Comparison of ENCODE assay signal across 9 cellular contexts in genomic region chr7:74372511-74373111, GRCh38.
A peak's percentile ranks its signal among the peaks of the same experiment; 100 is the strongest.
DNase-seq lines count a peak whose midpoint lies in the region; ATAC-seq and TF ChIP-seq lines count a peak whose summit lies in the region.
"Had no signal": no experiment of that assay in that cellular context is flagged by ENCODE, and none has a peak within 500 bp of the region (broad histone marks: within the 10 kb centered on the region; RNA-seq: fewer than 3 reads in every experiment).

No MANE protein-coding gene starts in this region.

- H3K4me3 Mint-ChIP-seq in WTC11 (peak overlapping the region; percentile 69), nephron progenitor cell (peak overlapping the region; percentile 66)
- no peak overlapping the region for H3K4me3 Mint-ChIP-seq in activated T-helper 2 cell treated with anti-CD3 and anti-CD28 coated beads, Interferon-gamma antibody, Interleukin-2, Interleukin-4, amounts not matched to agents 10 μg/mL and 5 μg/mL and 100 μg/mL, durations not matched to agents 14 hours and 24 hours and 36 hours (ENCODE audit: low read depth)
- H3K4me3 Mint-ChIP-seq in activated CD4-positive, alpha-beta memory T cell treated with anti-CD3 and anti-CD28 coated beads for 36 hours: no peak overlapping the region
- H3K4me3 Mint-ChIP-seq: activated CD8-positive, alpha-beta T cell treated with anti-CD3 and anti-CD28 coated beads, Interleukin-2, amount 10 ng/mL, durations not matched to agents 7 days and 5 days had no signal

- no peak for TF ChIP-seq CTCF in 22Rv1 (IDR thresholded peaks at IDR 0.05)
- TF ChIP-seq CTCF in WTC11 (IDR thresholded peaks at IDR 0.05): no peak
- TF ChIP-seq CTCF in nephron progenitor cell (IDR thresholded peaks at IDR 0.05): no peak

- POLR2A ChIA-PET in WTC11 (lab: Charles Lee): interaction anchor here (0.6 to 1.2 kb wide), 2 partner anchors 35 to 152 kb away, joined by 3 read pairs; no protein-coding TSS in a partner anchor
- POLR2A ChIA-PET in activated CD4-positive, alpha-beta memory T cell treated with anti-CD3 and anti-CD28 coated beads for 36 hours (lab: Charles Lee): no interaction called here

- peak overlapping the region; percentile 98 for H3K27ac ChIP-seq in 22Rv1

- ATAC-seq in WTC11 (peak; percentile 23), left ventricle myocardium superior (peak; percentile 65), HG02763 (IDR thresholded peaks at IDR 0.05; ENCODE audit: unreplicated experiment) (no peak), HG03159 (IDR thresholded peaks at IDR 0.05; ENCODE audit: unreplicated experiment) (no peak)
- ATAC-seq: activated CD8-positive, alpha-beta T cell treated with anti-CD3 and anti-CD28 coated beads, Interleukin-2, amount 10 ng/mL, durations not matched to agents 7 days and 5 days had no signal

- H3K36me3 Mint-ChIP-seq in WTC11 (peaks cover 13% of the 10 kb centered on the region), nephron progenitor cell (ENCODE audit: low read depth) (peaks cover 33% of the 10 kb centered on the region)
- H3K36me3 Mint-ChIP-seq in activated T-helper 2 cell treated with anti-CD3 and anti-CD28 coated beads, Interferon-gamma antibody, Interleukin-2, Interleukin-4, amounts not matched to agents 10 μg/mL and 5 μg/mL and 100 μg/mL, durations not matched to agents 14 hours and 24 hours and 36 hours (ENCODE audit: low read depth): no peaks in the 10 kb centered on the region
- no peaks in the 10 kb centered on the region for H3K36me3 Mint-ChIP-seq in activated CD4-positive, alpha-beta memory T cell treated with anti-CD3 and anti-CD28 coated beads for 36 hours

- DNase-seq in WTC11 (ENCODE audit: low spot score) (peak; percentile 48), left ventricle myocardium superior (peak; percentile 67), nephron progenitor cell (peak; percentile 39)
- no peak for DNase-seq in activated T-helper 2 cell treated with anti-CD3 and anti-CD28 coated beads, Interferon-gamma antibody, Interleukin-2, Interleukin-4, amounts not matched to agents 10 μg/mL and 5 μg/mL and 100 μg/mL, durations not matched to agents 14 hours and 24 hours and 36 hours (ENCODE audit: low spot score)
- DNase-seq in activated CD4-positive, alpha-beta memory T cell treated with anti-CD3 and anti-CD28 coated beads for 36 hours: no peak
- DNase-seq: activated CD8-positive, alpha-beta T cell treated with anti-CD3 and anti-CD28 coated beads, Interleukin-2, amount 10 ng/mL, durations not matched to agents 7 days and 5 days had no signal

- H3K4me1 Mint-ChIP-seq in WTC11 (peaks cover 27% of the 10 kb centered on the region), nephron progenitor cell (peaks cover 58% of the 10 kb centered on the region)
- no peaks in the 10 kb centered on the region for H3K4me1 Mint-ChIP-seq in activated T-helper 2 cell treated with anti-CD3 and anti-CD28 coated beads, Interferon-gamma antibody, Interleukin-2, Interleukin-4, amounts not matched to agents 10 μg/mL and 5 μg/mL and 100 μg/mL, durations not matched to agents 14 hours and 24 hours and 36 hours (ENCODE audit: low read depth)
- H3K4me1 Mint-ChIP-seq in activated CD4-positive, alpha-beta memory T cell treated with anti-CD3 and anti-CD28 coated beads for 36 hours (ENCODE audit: low read depth): peaks cover 2% of the 10 kb centered on the region

- H3K27ac Mint-ChIP-seq in WTC11 (no peak overlapping the region), nephron progenitor cell (no peak overlapping the region)
- no peak overlapping the region for H3K27ac Mint-ChIP-seq in activated T-helper 2 cell treated with anti-CD3 and anti-CD28 coated beads, Interferon-gamma antibody, Interleukin-2, Interleukin-4, amounts not matched to agents 10 μg/mL and 5 μg/mL and 100 μg/mL, durations not matched to agents 14 hours and 24 hours and 36 hours
- no peak overlapping the region for H3K27ac Mint-ChIP-seq in activated CD4-positive, alpha-beta memory T cell treated with anti-CD3 and anti-CD28 coated beads for 36 hours
- H3K27ac Mint-ChIP-seq: activated CD8-positive, alpha-beta T cell treated with anti-CD3 and anti-CD28 coated beads, Interleukin-2, amount 10 ng/mL, durations not matched to agents 7 days and 5 days had no signal

- intact Hi-C loops in left ventricle myocardium superior (cut with micrococcal nuclease): no loop called here
- intact Hi-C loops in activated T-helper 2 cell treated with anti-CD3 and anti-CD28 coated beads, Interferon-gamma antibody, Interleukin-2, Interleukin-4, amounts not matched to agents 10 μg/mL and 5 μg/mL and 100 μg/mL, durations not matched to agents 14 hours and 24 hours and 36 hours (cut with micrococcal nuclease): no loop called here
- intact Hi-C loops in activated CD4-positive, alpha-beta memory T cell treated with anti-CD3 and anti-CD28 coated beads for 36 hours (cut with micrococcal nuclease): no loop called here

- H3K9me3 Mint-ChIP-seq in WTC11 (no peaks in the 10 kb centered on the region), nephron progenitor cell (no peaks in the 10 kb centered on the region)
- H3K9me3 Mint-ChIP-seq in activated T-helper 2 cell treated with anti-CD3 and anti-CD28 coated beads, Interferon-gamma antibody, Interleukin-2, Interleukin-4, amounts not matched to agents 10 μg/mL and 5 μg/mL and 100 μg/mL, durations not matched to agents 14 hours and 24 hours and 36 hours: no peaks in the 10 kb centered on the region
- H3K9me3 Mint-ChIP-seq in activated CD4-positive, alpha-beta memory T cell treated with anti-CD3 and anti-CD28 coated beads for 36 hours: no peaks in the 10 kb centered on the region

- CTCF ChIA-PET in WTC11 (lab: Charles Lee): interaction anchor here (0.6 to 3.3 kb wide), 6 partner anchors 28 to 170 kb away, joined by 3 to 14 read pairs (median 4); no protein-coding TSS in a partner anchor
- CTCF ChIA-PET in activated CD4-positive, alpha-beta memory T cell treated with anti-CD3 and anti-CD28 coated beads for 36 hours (lab: Charles Lee): no interaction called here

- H3K27me3 Mint-ChIP-seq in WTC11 (ENCODE audit: low read depth): no peaks in the 10 kb centered on the region
- no peaks in the 10 kb centered on the region for H3K27me3 Mint-ChIP-seq in nephron progenitor cell (ENCODE audit: low read depth, poor library complexity)
- no peaks in the 10 kb centered on the region for H3K27me3 Mint-ChIP-seq in activated T-helper 2 cell treated with anti-CD3 and anti-CD28 coated beads, Interferon-gamma antibody, Interleukin-2, Interleukin-4, amounts not matched to agents 10 μg/mL and 5 μg/mL and 100 μg/mL, durations not matched to agents 14 hours and 24 hours and 36 hours (ENCODE audit: low read depth)
- H3K27me3 Mint-ChIP-seq in activated CD4-positive, alpha-beta memory T cell treated with anti-CD3 and anti-CD28 coated beads for 36 hours: no peaks in the 10 kb centered on the region

TF ChIP-seq in WTC11, 78 proteins besides CTCF, POLR2A, EP300 and RAD21 (continues in another document):
- TF ChIP-seq MXD4 (CRISPR knock-in tag; IDR thresholded peaks at IDR 0.05; ENCODE audit: borderline replicate concordance) (no peak), TCF7 (CRISPR knock-in tag; IDR thresholded peaks at IDR 0.05; ENCODE audit: low read depth) (no peak), RELA (CRISPR knock-in tag; IDR thresholded peaks at IDR 0.05; ENCODE audit: borderline replicate concordance) (no peak), GABPB1 (CRISPR knock-in tag; IDR thresholded peaks at IDR 0.05) (no peak), NR1H2 (CRISPR knock-in tag; IDR thresholded peaks at IDR 0.05) (no peak), RORB (CRISPR knock-in tag; IDR thresholded peaks at IDR 0.05) (no peak), ZNF232 (CRISPR knock-in tag; IDR thresholded peaks at IDR 0.05) (no peak), ZBTB43 (CRISPR knock-in tag; IDR thresholded peaks at IDR 0.05) (no peak), USF2 (CRISPR knock-in tag; IDR thresholded peaks at IDR 0.05) (no peak), ATF1 (CRISPR knock-in tag; IDR thresholded peaks at IDR 0.05) (no peak), SP1 (CRISPR knock-in tag; conservative IDR thresholded peaks at IDR 0.05) (no peak)

Comparison
In these comparisons a context has a peak if more than half of its experiments do, and no peak if none do; other contexts are left out.
1. ATAC-seq: peak in WTC11 (single experiment) and left ventricle myocardium superior (single experiment); none in HG02763 (single experiment) and HG03159 (single experiment).
2. DNase-seq: peak in WTC11 (single experiment), left ventricle myocardium superior (single experiment) and nephron progenitor cell (single experiment); none in activated T-helper 2 cell treated with anti-CD3 and anti-CD28 coated beads, Interferon-gamma antibody, Interleukin-2, Interleukin-4, amounts not matched to agents 10 μg/mL and 5 μg/mL and 100 μg/mL, durations not matched to agents 14 hours and 24 hours and 36 hours (single experiment) and activated CD4-positive, alpha-beta memory T cell treated with anti-CD3 and anti-CD28 coated beads for 36 hours (single experiment).
3. H3K4me3 Mint-ChIP-seq: peak in WTC11 (single experiment) and nephron progenitor cell (single experiment); none in activated T-helper 2 cell treated with anti-CD3 and anti-CD28 coated beads, Interferon-gamma antibody, Interleukin-2, Interleukin-4, amounts not matched to agents 10 μg/mL and 5 μg/mL and 100 μg/mL, durations not matched to agents 14 hours and 24 hours and 36 hours (single experiment) and activated CD4-positive, alpha-beta memory T cell treated with anti-CD3 and anti-CD28 coated beads for 36 hours (single experiment).